Comparison of ENCODE assay signal across 27 cellular contexts in genomic region chr11:3926458-3927095, GRCh38.
DNase-seq lines count a peak whose midpoint lies in the region; ATAC-seq and TF ChIP-seq lines count a peak whose summit lies in the region.
"Had no signal": no experiment of that assay in that cellular context is flagged by ENCODE, and none has a peak within 500 bp of the region (broad histone marks: within the 10 kb centered on the region; RNA-seq: fewer than 3 reads in every experiment).

No MANE protein-coding gene starts in this region.

- H3K79me2 ChIP-seq in mesendoderm (ENCODE audit: control insufficient read depth, insufficient read depth, low read length), result no peaks in the 10 kb centered on the region

- H3K79me1 ChIP-seq in mesendoderm (ENCODE audit: low read length), result no peaks in the 10 kb centered on the region

- H3K4me1 ChIP-seq in mesendoderm (ENCODE audit: control insufficient read depth, low read depth, low read length) (no peaks in the 10 kb centered on the region), lower lobe of right lung (peaks cover 21% of the 10 kb centered on the region)
- H3K4me1 ChIP-seq: SJCRH30 had no signal

- H3K9me3 Mint-ChIP-seq in IgD-negative memory B cell (peaks cover 0 to 2% (median 0%) of the 10 kb centered on the region in 3 donors), progenitor cell of endocrine pancreas (ENCODE audit: low read depth) (no peaks in the 10 kb centered on the region)
- H3K9me3 Mint-ChIP-seq: activated CD8-positive, alpha-beta T cell treated with anti-CD3 and anti-CD28 coated beads for 36 hours; activated naive CD4-positive, alpha-beta T cell treated with anti-CD3 and anti-CD28 coated beads for 36 hours; central memory CD8-positive, alpha-beta T cell; GM23338; T-helper 1 cell treated with Interleukin-12 subunit alpha and Interleukin-12 subunit beta and Interleukin-4 antibody, amounts not matched to agents 30 μg/mL and 1 μg/mL, for 36 hours had no signal

- H3K4me3 ChIP-seq in mesendoderm (ENCODE audit: low read length) (no peak overlapping the region), lower lobe of right lung (no peak overlapping the region)
- H3K4me3 ChIP-seq: ascending aorta, GM23338, Peyer's patch, SJCRH30 had no signal

- H3K4me3 Mint-ChIP-seq in IgD-negative memory B cell, result no peak overlapping the region
- H3K4me3 Mint-ChIP-seq in progenitor cell of endocrine pancreas (ENCODE audit: low read depth), result no peak overlapping the region
- H3K4me3 Mint-ChIP-seq: activated CD8-positive, alpha-beta T cell treated with anti-CD3 and anti-CD28 coated beads for 36 hours; activated naive CD4-positive, alpha-beta T cell treated with anti-CD3 and anti-CD28 coated beads for 36 hours; central memory CD8-positive, alpha-beta T cell; GM23338; T-helper 1 cell treated with Interleukin-12 subunit alpha and Interleukin-12 subunit beta and Interleukin-4 antibody, amounts not matched to agents 30 μg/mL and 1 μg/mL, for 36 hours had no signal

- H3K9me3 ChIP-seq in lower lobe of right lung, result no peaks in the 10 kb centered on the region
- H3K9me3 ChIP-seq: ascending aorta, Peyer's patch, SJCRH30 had no signal

- no peak overlapping the region for H2BK5ac ChIP-seq in mesendoderm (ENCODE audit: low read length)

- H2BK15ac ChIP-seq in mesendoderm (replicated peaks; ENCODE audit: low read depth), result no peak overlapping the region

- no peak overlapping the region for H4K5ac ChIP-seq in mesendoderm (ENCODE audit: low read length)

- H3K23ac ChIP-seq in mesendoderm (ENCODE audit: low read length), result no peak overlapping the region

- no peaks in the 10 kb centered on the region for H3K27me3 ChIP-seq in mesendoderm (ENCODE audit: insufficient read depth, low read length, poor library complexity)
- H3K27me3 ChIP-seq in lower lobe of right lung (ENCODE audit: low read depth), result no peaks in the 10 kb centered on the region
- H3K27me3 ChIP-seq: ascending aorta, Peyer's patch, SJCRH30 had no signal

- intact Hi-C loops in lower lobe of right lung (cut with DNase I), result no loop called here

- peaks cover 21 to 32% (median 27%) of the 10 kb centered on the region in 3 donors for H3K4me1 Mint-ChIP-seq in IgD-negative memory B cell
- no peaks in the 10 kb centered on the region for H3K4me1 Mint-ChIP-seq in progenitor cell of endocrine pancreas (ENCODE audit: low read depth)
- H3K4me1 Mint-ChIP-seq: GM23338 had no signal

- H3K56ac ChIP-seq in mesendoderm (ENCODE audit: low read length), result no peak overlapping the region

- no peak for ATAC-seq in lower lobe of right lung
- ATAC-seq: activated CD8-positive, alpha-beta T cell treated with anti-CD3 and anti-CD28 coated beads for 36 hours; GM23338; left ventricle myocardium superior had no signal

- DNase-seq in NCI-H82 (lab: John Stamatoyannopoulos, UW), result peak; percentile 15
- no peak for DNase-seq in NCI-H82 treated with DMSO at 0.1 percent for 48 hours (lab: John Stamatoyannopoulos, UW; ENCODE audit: unreplicated experiment)
- no peak for DNase-seq in epithelial cell of prostate (ENCODE audit: low read depth, low spot score)
- DNase-seq in progenitor cell of endocrine pancreas (ENCODE audit: low spot score, unreplicated experiment), result no peak
- no peak for DNase-seq in AG08396 (ENCODE audit: low spot score)
- no peak for DNase-seq in mesendoderm
- no peak for DNase-seq in lower lobe of right lung
- DNase-seq: activated CD4-positive, CD25-positive, alpha-beta regulatory T cell; activated CD8-positive, alpha-beta T cell treated with anti-CD3 and anti-CD28 coated beads for 36 hours; activated naive CD4-positive, alpha-beta T cell treated with anti-CD3 and anti-CD28 coated beads for 36 hours; AML-193; hippocampal formation; left ventricle myocardium superior; NCI-H1105 treated with DMSO at 0.1 percent for 48 hours; NCI-H2081; NCI-H510A; NK-92 treated with Interleukin-12 subunit alpha and Interleukin-12 subunit beta, amount 100 ng/mL, for 24 hours; Peyer's patch; SJCRH30; stimulated activated CD4-positive, alpha-beta T cell treated with anti-CD3 and anti-CD28 coated beads, Interleukin-4, amount 100 ng/mL, for 24 hours; stimulated activated naive CD4-positive, alpha-beta T cell treated with Interleukin-2 at 50 U/mL for 16 hours had no signal

- peak overlapping the region; percentile 71 to 81 (median 75) for H3K27ac Mint-ChIP-seq in IgD-negative memory B cell
- H3K27ac Mint-ChIP-seq in progenitor cell of endocrine pancreas, result peak overlapping the region; percentile 79
- H3K27ac Mint-ChIP-seq: activated CD8-positive, alpha-beta T cell treated with anti-CD3 and anti-CD28 coated beads for 36 hours; activated naive CD4-positive, alpha-beta T cell treated with anti-CD3 and anti-CD28 coated beads for 36 hours; GM23338; T-helper 1 cell treated with Interleukin-12 subunit alpha and Interleukin-12 subunit beta and Interleukin-4 antibody, amounts not matched to agents 30 μg/mL and 1 μg/mL, for 36 hours had no signal

- H3K9ac ChIP-seq in mesendoderm (ENCODE audit: low read length), result no peak overlapping the region

- H3K4me2 ChIP-seq in mesendoderm (ENCODE audit: low read length), result no peak overlapping the region
- H3K4me2 ChIP-seq: GM23338 had no signal

- no peaks in the 10 kb centered on the region for H3K27me3 Mint-ChIP-seq in IgD-negative memory B cell
- no peaks in the 10 kb centered on the region for H3K27me3 Mint-ChIP-seq in progenitor cell of endocrine pancreas
- H3K27me3 Mint-ChIP-seq: activated CD8-positive, alpha-beta T cell treated with anti-CD3 and anti-CD28 coated beads for 36 hours; central memory CD8-positive, alpha-beta T cell had no signal

- H3K27ac ChIP-seq in epithelial cell of prostate (peak overlapping the region; percentile 6), mesendoderm (ENCODE audit: low read depth, low read length) (no peak overlapping the region), lower lobe of right lung (no peak overlapping the region)
- H3K27ac ChIP-seq: 22Rv1, ascending aorta, SJCRH30 had no signal

- H4K8ac ChIP-seq in mesendoderm (ENCODE audit: low read depth, low read length), result no peak overlapping the region

- TF ChIP-seq CTCF in progenitor cell of endocrine pancreas (IDR thresholded peaks at IDR 0.05; ENCODE audit: unreplicated experiment) (no peak), lower lobe of right lung (IDR thresholded peaks at IDR 0.05) (no peak)

- no peak overlapping the region for H3K4ac ChIP-seq in mesendoderm (ENCODE audit: low read depth, low read length)

- peaks cover 2% of the 10 kb centered on the region for H3K36me3 Mint-ChIP-seq in IgD-negative memory B cell
- H3K36me3 Mint-ChIP-seq in progenitor cell of endocrine pancreas (ENCODE audit: insufficient read depth), result peaks cover 2% of the 10 kb centered on the region

- no peaks in the 10 kb centered on the region for H3K36me3 ChIP-seq in mesendoderm (ENCODE audit: control insufficient read depth, insufficient read depth, low read length)
- H3K36me3 ChIP-seq in lower lobe of right lung, result no peaks in the 10 kb centered on the region
- H3K36me3 ChIP-seq: ascending aorta, Peyer's patch, SJCRH30 had no signal

- no peak overlapping the region for H2BK120ac ChIP-seq in mesendoderm (ENCODE audit: low read depth, low read length)

- no peak overlapping the region for H2AK5ac ChIP-seq in mesendoderm (ENCODE audit: low read length)

- H3K18ac ChIP-seq in mesendoderm (ENCODE audit: low read length), result no peak overlapping the region
